ENCODE assay signal across 21 cellular contexts in the genomic region with DNA sequence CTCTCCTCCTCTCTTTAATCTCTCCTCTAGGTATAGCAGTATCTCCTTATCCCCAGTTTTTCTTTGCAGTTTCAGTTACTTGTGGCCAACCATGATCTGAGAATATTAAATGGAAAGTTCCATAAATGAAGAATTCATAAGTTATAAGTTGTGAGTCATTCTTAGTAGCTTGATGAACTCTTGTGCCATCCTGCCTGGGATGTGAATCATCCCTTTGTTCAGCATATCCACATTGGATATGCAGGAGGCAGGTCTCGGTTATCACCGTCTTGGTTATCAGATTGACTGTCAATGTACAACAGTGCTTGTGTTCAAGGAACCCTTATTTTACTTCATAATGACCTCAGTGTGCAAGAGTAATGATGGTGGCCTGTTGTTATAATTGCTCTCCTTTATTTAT.
DNase-seq lines count a peak whose midpoint lies in the region; ATAC-seq and TF ChIP-seq lines count a peak whose summit lies in the region.
"Had no signal": no experiment of that assay in that cellular context is flagged by ENCODE, and none has a peak within 500 bp of the region (broad histone marks: within the 10 kb centered on the region; RNA-seq: fewer than 3 reads in every experiment).

No MANE protein-coding gene starts in this region.

- H3K4me3 ChIP-seq in AG04450 (ENCODE audit: low read depth, low read length) (no peak overlapping the region), IMR-90 (ENCODE audit: insufficient read depth, low read depth, low read length) (no peak overlapping the region), cardiac fibroblast (replicated peaks in 1 of 2; ENCODE audit: low read depth in 2 of 2, low read length in 2 of 2) (no peak overlapping the region)
- H3K4me3 ChIP-seq: left lung, prostate gland had no signal

- no peaks in the 10 kb centered on the region for H3K27me3 Mint-ChIP-seq in endothelial cell (ENCODE audit: unreplicated experiment)
- H3K27me3 Mint-ChIP-seq: IgD-negative memory B cell had no signal

- no peak overlapping the region for H2BK120ac ChIP-seq in IMR-90 (ENCODE audit: low read depth, low read length)

- no peaks in the 10 kb centered on the region for H3K36me3 Mint-ChIP-seq in endothelial cell (ENCODE audit: low read depth, unreplicated experiment)

- no peak overlapping the region for H3K56ac ChIP-seq in IMR-90 (ENCODE audit: extremely low read depth, insufficient read depth, low read length)

- H2AK9ac ChIP-seq in IMR-90 (replicated peaks; ENCODE audit: low read depth, low read length, poor library complexity): no peak overlapping the region

- no peak overlapping the region for H2BK5ac ChIP-seq in IMR-90 (ENCODE audit: low read depth, low read length, poor library complexity, severe bottlenecking)

- no peak for TF ChIP-seq RAD21 in IMR-90 (IDR thresholded peaks at IDR 0.05; ENCODE audit: low read length)

- no peak overlapping the region for H4K8ac ChIP-seq in IMR-90 (ENCODE audit: low read depth in 2 of 2, low read length in 2 of 2)

- no peaks in the 10 kb centered on the region for H3K9me1 ChIP-seq in IMR-90 (ENCODE audit: insufficient read depth, low read length)

- H3K4me3 Mint-ChIP-seq in endothelial cell (ENCODE audit: unreplicated experiment): no peak overlapping the region
- H3K4me3 Mint-ChIP-seq: endodermal cell, IgD-negative memory B cell had no signal

- H3K9me3 ChIP-seq in AG04450 (ENCODE audit: control insufficient read depth, insufficient read depth, low read length): no peaks in the 10 kb centered on the region
- H3K9me3 ChIP-seq in IMR-90 (ENCODE audit: control insufficient read depth, insufficient read depth, low read length): no peaks in the 10 kb centered on the region
- H3K9me3 ChIP-seq: prostate gland had no signal

- no peak overlapping the region for H4K91ac ChIP-seq in IMR-90 (ENCODE audit: insufficient read depth, low read depth, low read length)

- intact Hi-C loops in IMR-90 (cut with micrococcal nuclease): no loop called here

- WGBS in IMR-90 (ENCODE audit: extremely low coverage in 2 of 2, insufficient read length in 1 of 2), 2 experiments: no CpG with 5 or more reads among the region's 2 CpGs

- no TSS peak for BruUV-seq in IMR-90 (replicated peaks; lab: Mats Ljungman, UMichigan)

- H2AFZ ChIP-seq in IMR-90 (replicated peaks; ENCODE audit: low read length, poor library complexity): no peak overlapping the region

- no peak overlapping the region for H3K18ac ChIP-seq in IMR-90 (ENCODE audit: low read depth, low read length)

- dilution Hi-C loops in IMR-90 (cut with HindIII; ENCODE audit: low sequenced_read_pairs, unreplicated experiment): no loop called here

- no peak for TF ChIP-seq POLR2A in IMR-90 (IDR thresholded peaks at IDR 0.05; ENCODE audit: low read depth, low read length)

- H3K4me1 Mint-ChIP-seq in endothelial cell (ENCODE audit: unreplicated experiment): no peaks in the 10 kb centered on the region
- H3K4me1 Mint-ChIP-seq: IgD-negative memory B cell had no signal

- no peaks in the 10 kb centered on the region for H3K79me1 ChIP-seq in IMR-90 (ENCODE audit: low read depth in 1 of 2, low read length in 2 of 2)

- no peaks in the 10 kb centered on the region for H3K4me1 ChIP-seq in IMR-90 (ENCODE audit: control insufficient read depth, insufficient read depth, low read length)
- H3K4me1 ChIP-seq: left lung, prostate gland had no signal

- H3K9ac ChIP-seq in IMR-90 (ENCODE audit: low read depth, low read length): no peak overlapping the region

- no peaks in the 10 kb centered on the region for H4K20me1 ChIP-seq in IMR-90 (ENCODE audit: insufficient read depth, low read length)

- POLR2A ChIA-PET in AG04450 (lab: Yijun Ruan, JAX) (no interaction called here), IMR-90 (lab: Charles Lee; ENCODE audit: unreplicated experiment) (no interaction called here)

- in situ Hi-C loops in IMR-90 (cut with MboI; ENCODE audit: low sequenced_read_pairs): loop anchor here (10.0 kb wide), 1 partner anchor 955 kb away; no protein-coding TSS in a partner anchor

- no peak overlapping the region; the same call in 1 of the 2 replicates for H3K4me2 ChIP-seq in IMR-90 (ENCODE audit: low read depth, low read length)

- H2BK20ac ChIP-seq in IMR-90 (ENCODE audit: low read depth, low read length): no peak overlapping the region

- CTCF ChIA-PET in AG04450 (lab: Charles Lee) (no interaction called here), IMR-90 (lab: Yijun Ruan, JAX) (interaction anchor here (0.6 kb wide), 1 partner anchor 116 kb away, joined by 3 read pairs; no protein-coding TSS in a partner anchor)

- H3K27ac Mint-ChIP-seq in endothelial cell (ENCODE audit: unreplicated experiment): no peak overlapping the region
- H3K27ac Mint-ChIP-seq: activated naive CD4-positive, alpha-beta T cell treated with anti-CD3 and anti-CD28 coated beads, Interleukin-2, amount 50 U/mL, for 72 hours; endodermal cell; IgD-negative memory B cell had no signal

- no peak overlapping the region for H4K5ac ChIP-seq in IMR-90 (ENCODE audit: low read depth, low read length)

- H3K27me3 ChIP-seq in AG04450 (ENCODE audit: control insufficient read depth, insufficient read depth, low read length) (no peaks in the 10 kb centered on the region), IMR-90 (ENCODE audit: control insufficient read depth, insufficient read depth, low read length) (no peaks in the 10 kb centered on the region)
- H3K27me3 ChIP-seq: left lung had no signal

- H3K27ac ChIP-seq in AG04450 (ENCODE audit: low read depth, low read length) (no peak overlapping the region), IMR-90 (ENCODE audit: insufficient read depth, low read length) (no peak overlapping the region)
- H3K27ac ChIP-seq: left lung, prostate gland had no signal

- no peaks in the 10 kb centered on the region for H3K36me3 ChIP-seq in IMR-90 (ENCODE audit: control insufficient read depth, insufficient read depth, low read length)
- H3K36me3 ChIP-seq: left lung, prostate gland had no signal

- no peak overlapping the region for H3K23ac ChIP-seq in IMR-90 (ENCODE audit: low read depth, low read length)

- ATAC-seq in IMR-90 (ENCODE audit: low read depth) (peak; percentile 62), HG03457 (IDR thresholded peaks at IDR 0.05; ENCODE audit: unreplicated experiment) (no peak), GM21526 (IDR thresholded peaks at IDR 0.05; ENCODE audit: low FRiP score, unreplicated experiment) (no peak)
- ATAC-seq: activated naive CD4-positive, alpha-beta T cell treated with anti-CD3 and anti-CD28 coated beads, Interleukin-2, amount 50 U/mL, for 72 hours; left lung had no signal

- peak; percentile 7 for DNase-seq in AG04450 (ENCODE audit: low read depth, low spot score)
- DNase-seq in IMR-90: peak; percentile 80
- DNase-seq in cardiac fibroblast (ENCODE audit: low read depth in 2 of 2): peak; percentile 26 to 62
- DNase-seq in kidney tubule cell (ENCODE audit: low spot score): peak; percentile 54
- no peak for DNase-seq in glomerular visceral epithelial cell (ENCODE audit: extremely low spot score)
- no peak for DNase-seq in endothelial cell (ENCODE audit: low spot score)
- DNase-seq: activated CD4-positive, alpha-beta T cell treated with anti-CD3 and anti-CD28 coated beads for 4 hours; Calu3; central memory CD4-positive, alpha-beta T cell; endodermal cell; left lung; NCI-H1092; NCI-H2171; SHP77; substantia nigra; T1000 had no signal

- no peak overlapping the region for H2BK15ac ChIP-seq in IMR-90 (ENCODE audit: low read depth, low read length)

- no peak overlapping the region for H2AK5ac ChIP-seq in IMR-90 (ENCODE audit: low read depth, low read length)

- no peaks in the 10 kb centered on the region for H3K9me3 Mint-ChIP-seq in endothelial cell (ENCODE audit: unreplicated experiment)
- H3K9me3 Mint-ChIP-seq: activated naive CD4-positive, alpha-beta T cell treated with anti-CD3 and anti-CD28 coated beads, Interleukin-2, amount 50 U/mL, for 72 hours had no signal

- TF ChIP-seq CTCF in AG04450 (IDR thresholded peaks at IDR 0.05; ENCODE audit: low read depth, low read length) (no peak), IMR-90 (conservative IDR thresholded peaks at IDR 0.05; ENCODE audit: low read depth, low read length) (no peak), cardiac fibroblast (IDR thresholded peaks at IDR 0.05; ENCODE audit: low read depth, low read length) (no peak), endothelial cell (IDR thresholded peaks at IDR 0.05; ENCODE audit: unreplicated experiment) (no peak)

- H3K14ac ChIP-seq in IMR-90 (replicated peaks; ENCODE audit: low read depth, low read length): no peak overlapping the region

- no peak overlapping the region for H3K4ac ChIP-seq in IMR-90 (ENCODE audit: low read depth, low read length)

TF ChIP-seq in IMR-90, 13 proteins besides CTCF, POLR2A, EP300 and RAD21 (continues in another document):
- no peak for TF ChIP-seq RCOR1 (IDR thresholded peaks at IDR 0.05; ENCODE audit: insufficient replicate concordance, low read length)
- TF ChIP-seq MXI1 (IDR thresholded peaks at IDR 0.05; ENCODE audit: borderline replicate concordance, low read depth, low read length): no peak
- no peak for TF ChIP-seq SMC3 (IDR thresholded peaks at IDR 0.05; ENCODE audit: low read depth, low read length)
- TF ChIP-seq USF2 (IDR thresholded peaks at IDR 0.05; ENCODE audit: low read depth, low read length): no peak
- peak; percentile 66 for TF ChIP-seq CEBPB (IDR thresholded peaks at IDR 0.05; ENCODE audit: low read depth, low read length)
- TF ChIP-seq NFE2L2 (IDR thresholded peaks at IDR 0.05; ENCODE audit: low read depth, low read length): no peak
- no peak for TF ChIP-seq MAZ (IDR thresholded peaks at IDR 0.05; ENCODE audit: borderline replicate concordance, low read depth, low read length)
- no peak for TF ChIP-seq MAFK (IDR thresholded peaks at IDR 0.05; ENCODE audit: low read depth, low read length)
- TF ChIP-seq RFX5 (IDR thresholded peaks at IDR 0.05; ENCODE audit: low read depth, low read length): no peak
- no peak; the same call in 1 of the 2 replicates for TF ChIP-seq BHLHE40 (IDR thresholded peaks at IDR 0.05; ENCODE audit: low read depth, low read length)
- peak; percentile 69 for TF ChIP-seq FOS (IDR thresholded peaks at IDR 0.05; ENCODE audit: low read depth, low read length)

Comparison
In these comparisons a context has a peak if more than half of its experiments do, and no peak if none do; other contexts are left out.
1. DNase-seq: peak in AG04450 (single experiment), IMR-90 (single experiment), cardiac fibroblast (2 of 2) and kidney tubule cell (single experiment); none in glomerular visceral epithelial cell (single experiment) and endothelial cell (single experiment).